In the genomic region with DNA sequence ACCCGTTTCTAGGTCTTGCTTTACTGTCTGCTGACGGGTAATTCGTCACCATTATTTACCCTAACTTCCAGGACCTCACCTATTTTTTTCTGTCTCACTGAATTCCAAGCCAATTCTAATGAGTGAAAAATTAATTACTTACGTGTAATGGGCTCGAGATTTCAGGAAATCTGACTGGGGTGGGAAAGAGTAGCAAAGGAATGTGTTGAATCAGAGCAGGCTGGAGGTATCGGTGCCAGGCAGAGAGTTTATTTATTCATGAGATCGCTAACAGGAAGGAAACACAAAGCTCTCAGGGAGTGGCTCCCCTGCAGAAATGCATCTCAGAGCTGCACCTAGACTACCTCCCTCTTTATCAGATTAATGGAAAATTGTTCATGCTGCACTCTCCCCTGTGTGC, we compare ENCODE assay signal across 16 cellular contexts. TPM values are rescaled to one million over a fixed set of nuclear protein-coding genes. Genes with fewer than 3 reads are reported as not detected.
DNase-seq lines count a peak whose midpoint lies in the region; ATAC-seq and TF ChIP-seq lines count a peak whose summit lies in the region.
"Had no signal": no experiment of that assay in that cellular context is flagged by ENCODE, and none has a peak within 500 bp of the region (broad histone marks: within the 10 kb centered on the region; RNA-seq: fewer than 3 reads in every experiment).

No MANE protein-coding gene starts in this region.

- H3K4me3 ChIP-seq in mammary epithelial cell (replicated peaks in 1 of 3; ENCODE audit: insufficient read depth in 1 of 3, low read depth in 2 of 3, low read length in 3 of 3) (no peak overlapping the region), adipocyte (ENCODE audit: low read length) (no peak overlapping the region), upper lobe of right lung (no peak overlapping the region)
- H3K4me3 ChIP-seq: gastrocnemius medialis, tibial artery had no signal

- H3K4me1 ChIP-seq in mammary epithelial cell (ENCODE audit: insufficient read depth, low read length) (no peaks in the 10 kb centered on the region), adipocyte (ENCODE audit: control insufficient read depth, insufficient read depth, low read length) (peaks cover 6% of the 10 kb centered on the region), upper lobe of right lung (no peaks in the 10 kb centered on the region)
- H3K4me1 ChIP-seq: gastrocnemius medialis had no signal

- H3K9me3 Mint-ChIP-seq in MCF 10A (ENCODE audit: unreplicated experiment): peaks cover 9% of the 10 kb centered on the region

- peaks cover 25% of the 10 kb centered on the region for H3K27me3 Mint-ChIP-seq in MCF 10A (ENCODE audit: insufficient read depth, unreplicated experiment)

- dilution Hi-C loops in mammary epithelial cell (cut with HindIII; ENCODE audit: low sequenced_read_pairs): no loop called here

- H3K36me3 ChIP-seq in mammary epithelial cell (ENCODE audit: insufficient read depth, low read length): no peaks in the 10 kb centered on the region
- H3K36me3 ChIP-seq in adipocyte (ENCODE audit: control insufficient read depth, insufficient read depth, low read length, severe bottlenecking): no peaks in the 10 kb centered on the region
- no peaks in the 10 kb centered on the region for H3K36me3 ChIP-seq in upper lobe of right lung
- H3K36me3 ChIP-seq: gastrocnemius medialis, tibial artery had no signal

- H4K20me1 ChIP-seq in mammary epithelial cell (ENCODE audit: insufficient read depth, low read length): no peaks in the 10 kb centered on the region

- no peaks in the 10 kb centered on the region for H3K36me3 Mint-ChIP-seq in MCF 10A (ENCODE audit: insufficient read depth, unreplicated experiment)

- no peak overlapping the region for H3K27ac Mint-ChIP-seq in MCF 10A (ENCODE audit: low read depth, unreplicated experiment)

- in situ Hi-C loops in mammary epithelial cell (cut with MboI; ENCODE audit: low sequenced_read_pairs in 2 of 2): loop anchor here in 1 of 2 donors (10.0 kb wide), 1 partner anchor 189 kb away; no protein-coding TSS in a partner anchor

- H3K27ac ChIP-seq in mammary epithelial cell (ENCODE audit: insufficient read depth, low read depth, low read length): no peak overlapping the region
- no peak overlapping the region for H3K27ac ChIP-seq in upper lobe of right lung
- H3K27ac ChIP-seq: dorsolateral prefrontal cortex, gastrocnemius medialis, tibial artery had no signal

- WGBS in mammary epithelial cell (ENCODE audit: low coverage, missing lambda C conversion rate): 22% methylated on average over 7 of the region's 7 CpGs

- CTCF ChIA-PET in MCF 10A (lab: Yijun Ruan, JAX): interaction anchor here (0.6 kb wide), 1 partner anchor 1888 kb away, joined by 3 read pairs; no protein-coding TSS in a partner anchor
- CTCF ChIA-PET in mammary epithelial cell (lab: Charles Lee; ENCODE audit: low non-redundant PET): no interaction called here

- H3K27me3 ChIP-seq in mammary epithelial cell (ENCODE audit: insufficient read depth, low read length) (peaks cover 2% of the 10 kb centered on the region), adipocyte (replicated peaks; ENCODE audit: control insufficient read depth, insufficient read depth, low read length) (peaks cover 21% of the 10 kb centered on the region), upper lobe of right lung (no peaks in the 10 kb centered on the region)
- H3K27me3 ChIP-seq: dorsolateral prefrontal cortex had no signal

- POLR2A ChIA-PET in MCF 10A (lab: Yijun Ruan, JAX): interaction anchor here (0.6 kb wide), 1 partner anchor 188 kb away, joined by 3 read pairs; no protein-coding TSS in a partner anchor

- no peak overlapping the region for H3K4me3 Mint-ChIP-seq in MCF 10A (ENCODE audit: unreplicated experiment)

- DNase-seq in MCF 10A (ENCODE audit: unreplicated experiment) (peak; percentile 22), mammary epithelial cell (no peak), adipocyte (ENCODE audit: low read depth) (peak; percentile 22), left colon (no peak), upper lobe of right lung (no peak), posterior vena cava (ENCODE audit: low spot score) (no peak), H4 (ENCODE audit: low spot score) (no peak)
- DNase-seq: activated CD4-positive, CD25-positive, alpha-beta regulatory T cell; activated CD8-positive, alpha-beta memory T cell treated with anti-CD3 and anti-CD28 coated beads, Interleukin-2, amount 50 U/mL, for 48 hours; dorsolateral prefrontal cortex; gastrocnemius medialis; islet precursor cell; Kasumi-1; NCI-H2107; tibial artery had no signal

- BruUV-seq in MCF 10A (replicated peaks; lab: Mats Ljungman, UMichigan): no TSS peak
- no TSS peak for BruUV-seq in mammary epithelial cell (replicated peaks; lab: Mats Ljungman, UMichigan)

- no peak overlapping the region for H2AFZ ChIP-seq in mammary epithelial cell (ENCODE audit: low read depth, low read length)

- H3K4me2 ChIP-seq in mammary epithelial cell (ENCODE audit: insufficient read depth, low read depth, low read length): no peak overlapping the region

- H3K9me3 ChIP-seq in mammary epithelial cell (replicated peaks; ENCODE audit: insufficient read depth, low read length) (peaks cover 27% of the 10 kb centered on the region), adipocyte (ENCODE audit: control insufficient read depth, low read length) (no peaks in the 10 kb centered on the region), upper lobe of right lung (no peaks in the 10 kb centered on the region)
- H3K9me3 ChIP-seq: gastrocnemius medialis, tibial artery had no signal

- H3K9ac ChIP-seq in mammary epithelial cell (ENCODE audit: insufficient read depth, low read length) (no peak overlapping the region), adipocyte (ENCODE audit: low read length) (no peak overlapping the region)

- H3K4me1 Mint-ChIP-seq in MCF 10A (ENCODE audit: insufficient read depth, unreplicated experiment): peaks cover 5% of the 10 kb centered on the region

- no peaks in the 10 kb centered on the region for H3K79me2 ChIP-seq in mammary epithelial cell (ENCODE audit: insufficient read depth, low read length)

- ATAC-seq in left colon (peak; percentile 48), upper lobe of right lung (peak; percentile 12), HG03432 (IDR thresholded peaks at IDR 0.05; ENCODE audit: unreplicated experiment) (no peak)
- ATAC-seq: gastrocnemius medialis had no signal

- intact Hi-C loops in MCF 10A (cut with micrococcal nuclease): no loop called here
- intact Hi-C loops in mammary epithelial cell (cut with micrococcal nuclease): no loop called here
- intact Hi-C loops in left colon (cut with DNase I, micrococcal nuclease): no loop called here
- intact Hi-C loops in upper lobe of right lung (cut with DNase I): no loop called here
- intact Hi-C loops in posterior vena cava (cut with DNase I): loop anchor here in 1 of 2 donors (10.0 kb wide), 1 partner anchor 109 kb away; no protein-coding TSS in a partner anchor

- TF ChIP-seq CTCF in MCF 10A (IDR thresholded peaks at IDR 0.05; ENCODE audit: unreplicated experiment): no peak
- TF ChIP-seq CTCF in mammary epithelial cell (conservative IDR thresholded peaks at IDR 0.05 in 1 of 2, IDR thresholded peaks at IDR 0.05 in 1 of 2; ENCODE audit: extremely low read depth in 1 of 2, insufficient read depth in 1 of 2, low read depth in 1 of 2, low read length in 2 of 2): no peak
- no peak for TF ChIP-seq CTCF in upper lobe of right lung (IDR thresholded peaks at IDR 0.05)

RNA-seq across cellular contexts. Expression of gene DIP2C, which starts 4.0 kb away (rescaled TPM):
- total RNA-seq in MCF 10A (2022) (0.34 and 0.37 TPM in 2 replicates), mammary epithelial cell (1 to 10 TPM; 7.1 to 7.3 TPM), left colon (10 to 100 TPM; 11.0 to 12.2 TPM), upper lobe of right lung (17.3 TPM), posterior vena cava (10 to 100 TPM; 39.3 to 45.6 TPM)
- 0.10 TPM for polyA plus RNA-seq in mammary epithelial cell
- not detected for polyA minus RNA-seq in mammary epithelial cell
- total RNA-seq in H4 (2014; rRNA removed; shearing (Covaris generic)): 2.2 and 2.3 TPM in 2 replicates

Comparison
In these comparisons a context has a peak if more than half of its experiments do, and no peak if none do; other contexts are left out.
1. DNase-seq: peak in MCF 10A (single experiment) and adipocyte (single experiment); none in mammary epithelial cell (single experiment), left colon (0 of 2), upper lobe of right lung (single experiment), posterior vena cava (single experiment) and H4 (single experiment).